11 cellular contexts compared by ENCODE assay signal in genomic region chr11:73310661-73311393, GRCh38. TPM values are rescaled to one million over a fixed set of nuclear protein-coding genes. Genes with fewer than 3 reads are reported as not detected.
A peak's percentile ranks its signal among the peaks of the same experiment; 100 is the strongest.
DNase-seq lines count a peak whose midpoint lies in the region; ATAC-seq and TF ChIP-seq lines count a peak whose summit lies in the region.
"Had no signal": no experiment of that assay in that cellular context is flagged by ENCODE, and none has a peak within 500 bp of the region (broad histone marks: within the 10 kb centered on the region; RNA-seq: fewer than 3 reads in every experiment).

No MANE protein-coding gene starts in this region.

- no peak overlapping the region for H4K8ac ChIP-seq in mesenchymal stem cell (ENCODE audit: low read length)

- 76% methylated on average over 22 of the region's 22 CpGs for WGBS in mesenchymal stem cell
- WGBS in stomach, 5 donors, result 66 to 86% (median 81%) methylated on average over 7 to 22 of the region's 22 CpGs

- H3K4me1 ChIP-seq in mesenchymal stem cell (ENCODE audit: control insufficient read depth, insufficient read depth, low read depth, low read length), result peaks cover 64% of the 10 kb centered on the region
- H3K4me1 ChIP-seq in stomach, result peaks cover 67 to 92% (median 86%) of the 10 kb centered on the region in 4 donors

- no peaks in the 10 kb centered on the region for H3K36me3 Mint-ChIP-seq in activated naive CD4-positive, alpha-beta T cell treated with anti-CD3 and anti-CD28 coated beads, Interleukin-2, amount 50 U/mL, for 72 hours

- peak overlapping the region; percentile 23 for H2AK5ac ChIP-seq in mesenchymal stem cell (ENCODE audit: low read length, severe bottlenecking)

- DNase-seq in HFF-Myc (ENCODE audit: extremely low read depth, low read depth) (no peak), choroid plexus epithelial cell (ENCODE audit: low read depth) (no peak), mesenchymal stem cell (no peak), stomach (no peak), NCI-H1930 (lab: John Stamatoyannopoulos, UW) (no peak), amniotic stem cell (lab: John Stamatoyannopoulos, UW) (no peak)
- DNase-seq in activated naive CD4-positive, alpha-beta T cell treated with anti-CD3 and anti-CD28 coated beads, Interleukin-2, amount 50 U/mL, for 72 hours (ENCODE audit: low spot score in 2 of 2), result no peak
- DNase-seq in activated T-cell treated with anti-CD3 and anti-CD28 coated beads, Interleukin-2, amount 50 U/mL, for 1 hour, result no peak
- DNase-seq: GF-D8, NCI-H345 had no signal

- H2BK15ac ChIP-seq in mesenchymal stem cell (ENCODE audit: low read depth, poor library complexity, severe bottlenecking), result no peak overlapping the region

- H3K9me3 Mint-ChIP-seq in activated naive CD4-positive, alpha-beta T cell treated with anti-CD3 and anti-CD28 coated beads, Interleukin-2, amount 50 U/mL, for 72 hours, result no peaks in the 10 kb centered on the region

- H3K9ac ChIP-seq in mesenchymal stem cell (ENCODE audit: low read length), result peak overlapping the region; percentile 79
- H3K9ac ChIP-seq: parathyroid adenoma had no signal

- H3K4me3 ChIP-seq in HFF-Myc (replicated peaks; ENCODE audit: low read depth, low read length) (peak overlapping the region; percentile 56), choroid plexus epithelial cell (ENCODE audit: low read depth, low read length) (peak overlapping the region; percentile 81), mesenchymal stem cell (ENCODE audit: insufficient read depth in 1 of 2, low read depth in 1 of 2, low read length in 2 of 2) (peak overlapping the region in 1 of 2 experiments; percentile 89), stomach (peak overlapping the region; percentile 55 to 83 (median 74))

- H2BK120ac ChIP-seq in mesenchymal stem cell (ENCODE audit: low read depth, low read length), result no peak overlapping the region

- H3K79me1 ChIP-seq in mesenchymal stem cell (replicated peaks; ENCODE audit: low read length, poor library complexity, severe bottlenecking), result no peaks in the 10 kb centered on the region

- no peak overlapping the region for H3K23ac ChIP-seq in mesenchymal stem cell (ENCODE audit: low read length in 2 of 2)

- no peak overlapping the region for H3K27ac Mint-ChIP-seq in activated naive CD4-positive, alpha-beta T cell treated with anti-CD3 and anti-CD28 coated beads, Interleukin-2, amount 50 U/mL, for 72 hours

- no peak overlapping the region for H2AFZ ChIP-seq in mesenchymal stem cell (ENCODE audit: low read depth, low read length)
- H2AFZ ChIP-seq: parathyroid adenoma had no signal

- H3K27me3 ChIP-seq in mesenchymal stem cell (ENCODE audit: control insufficient read depth in 1 of 2, insufficient read depth in 1 of 2, low read length in 2 of 2) (no peaks in the 10 kb centered on the region), stomach (no peaks in the 10 kb centered on the region)

- no peaks in the 10 kb centered on the region for H3K9me3 ChIP-seq in mesenchymal stem cell (ENCODE audit: control insufficient read depth, low read length)
- H3K9me3 ChIP-seq in stomach, result no peaks in the 10 kb centered on the region

- no peak for ATAC-seq in activated naive CD4-positive, alpha-beta T cell treated with anti-CD3 and anti-CD28 coated beads, Interleukin-2, amount 50 U/mL, for 72 hours

- H2BK5ac ChIP-seq in mesenchymal stem cell (ENCODE audit: low read depth, low read length, poor library complexity, severe bottlenecking), result no peak overlapping the region

- H3K18ac ChIP-seq in mesenchymal stem cell (ENCODE audit: low read depth in 1 of 2, low read length in 2 of 2), result peak overlapping the region in 1 of 2 experiments; percentile 22

- peak overlapping the region in 1 of 2 experiments; percentile 51 for H2BK12ac ChIP-seq in mesenchymal stem cell (ENCODE audit: low read length in 2 of 2)

- no peak overlapping the region for H3K4ac ChIP-seq in mesenchymal stem cell (ENCODE audit: low read depth in 1 of 2, low read length in 2 of 2)

- intact Hi-C loops in stomach (cut with DNase I; ENCODE audit: low total_unique reads), result no loop called here

- H4K91ac ChIP-seq in mesenchymal stem cell (ENCODE audit: low read length), result no peak overlapping the region

- no peak for TF ChIP-seq EP300 in stomach (IDR thresholded peaks at IDR 0.05)

- no peak overlapping the region for H3K27ac ChIP-seq in mesenchymal stem cell (ENCODE audit: low read length, poor library complexity, severe bottlenecking)
- H3K27ac ChIP-seq in stomach, result peak overlapping the region; percentile 7 to 97 (median 95)
- H3K27ac ChIP-seq: parathyroid adenoma had no signal

- H3K36me3 ChIP-seq in mesenchymal stem cell (ENCODE audit: control insufficient read depth in 1 of 2, insufficient read depth in 2 of 2, low read depth in 1 of 2, low read length in 2 of 2) (peaks cover 24 to 27% of the 10 kb centered on the region in 2 experiments), stomach (no peaks in the 10 kb centered on the region)

- no peak for TF ChIP-seq CTCF in HFF-Myc (IDR thresholded peaks at IDR 0.05; ENCODE audit: low read depth, low read length, missing control alignments)
- no peak for TF ChIP-seq CTCF in choroid plexus epithelial cell (conservative IDR thresholded peaks at IDR 0.05; ENCODE audit: low read depth, low read length)
- TF ChIP-seq CTCF in stomach (IDR thresholded peaks at IDR 0.05), result no peak

- TF ChIP-seq POLR2A in stomach (IDR thresholded peaks at IDR 0.05), result no peak

- peak overlapping the region; percentile 35 for H3K4me2 ChIP-seq in mesenchymal stem cell (ENCODE audit: low read length, poor library complexity, severe bottlenecking)

- peak overlapping the region in 1 of 2 experiments; percentile 76 for H3K14ac ChIP-seq in mesenchymal stem cell (ENCODE audit: low read length in 2 of 2)

RNA-seq across cellular contexts. Expression of gene ARHGEF17, which starts 2.8 kb away (rescaled TPM):
- polyA plus RNA-seq in mesenchymal stem cell (2013, experiment 1 of 2), result 69.6 TPM
- 65.7 TPM for polyA plus RNA-seq in mesenchymal stem cell (2013, experiment 2 of 2)
- total RNA-seq in stomach, result 10 to 100 TPM; 29.9 to 66.5 (median 38.8) TPM
- 10 to 100 TPM in 2 of 3 donors, 1 to 10 TPM in 1; 5.0 to 13.1 (median 10.8) TPM for polyA plus RNA-seq in stomach
- total RNA-seq in activated naive CD4-positive, alpha-beta T cell treated with anti-CD3 and anti-CD28 coated beads, Interleukin-2, amount 50 U/mL, for 72 hours, result under 1 TPM; 0.02 to 0.16 TPM

RNA-seq across cellular contexts. Expression of gene P2RY6, which starts 38.7 kb away (rescaled TPM):
- polyA plus RNA-seq in mesenchymal stem cell (2013, experiment 1 of 2), result 0.35 TPM
- polyA plus RNA-seq in mesenchymal stem cell (2013, experiment 2 of 2), result 0.21 TPM
- 1 to 10 TPM in 1 of 5 donors, under 1 TPM in 1, not detected in 3; 0.29 to 1.3 TPM for total RNA-seq in stomach
- 1 to 10 TPM; 1.2 to 2.9 (median 2.1) TPM for polyA plus RNA-seq in stomach
- total RNA-seq in activated naive CD4-positive, alpha-beta T cell treated with anti-CD3 and anti-CD28 coated beads, Interleukin-2, amount 50 U/mL, for 72 hours, result not detected

Comparison
In these comparisons a context has a peak if more than half of its experiments do, and no peak if none do; other contexts are left out.
1. RNA of gene ARHGEF17, which starts 2.8 kb away (total RNA-seq): 29.9 to 66.5 TPM in stomach; 0.02 to 0.16 TPM in activated naive CD4-positive, alpha-beta T cell treated with anti-CD3 and anti-CD28 coated beads, Interleukin-2, amount 50 U/mL, for 72 hours; every median in the first group is over 10 times any median in the second.